14 cellular contexts compared by ENCODE assay signal in genomic region chr4:10684631-10685030, GRCh38. TPM values are rescaled to one million over a fixed set of nuclear protein-coding genes. Genes with fewer than 3 reads are reported as not detected.
DNase-seq lines count a peak whose midpoint lies in the region; ATAC-seq and TF ChIP-seq lines count a peak whose summit lies in the region.
"Had no signal": no experiment of that assay in that cellular context is flagged by ENCODE, and none has a peak within 500 bp of the region (broad histone marks: within the 10 kb centered on the region; RNA-seq: fewer than 3 reads in every experiment).

A gene with protein sequence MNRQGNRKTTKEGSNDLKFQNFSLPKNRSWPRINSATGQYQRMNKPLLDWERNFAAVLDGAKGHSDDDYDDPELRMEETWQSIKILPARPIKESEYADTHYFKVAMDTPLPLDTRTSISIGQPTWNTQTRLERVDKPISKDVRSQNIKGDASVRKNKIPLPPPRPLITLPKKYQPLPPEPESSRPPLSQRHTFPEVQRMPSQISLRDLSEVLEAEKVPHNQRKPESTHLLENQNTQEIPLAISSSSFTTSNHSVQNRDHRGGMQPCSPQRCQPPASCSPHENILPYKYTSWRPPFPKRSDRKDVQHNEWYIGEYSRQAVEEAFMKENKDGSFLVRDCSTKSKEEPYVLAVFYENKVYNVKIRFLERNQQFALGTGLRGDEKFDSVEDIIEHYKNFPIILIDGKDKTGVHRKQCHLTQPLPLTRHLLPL (minus strand): TSS chr4:10684768. CDS start chr4:10667869, 16,899 bp downstream.

- H3K9me3 ChIP-seq in upper lobe of right lung: no peaks in the 10 kb centered on the region
- H3K9me3 ChIP-seq: spleen had no signal

- H3K27me3 ChIP-seq in upper lobe of right lung: no peaks in the 10 kb centered on the region
- H3K27me3 ChIP-seq: spleen had no signal

- H3K4me3 ChIP-seq in upper lobe of right lung (no peak within 1 kb of the TSS), foreskin fibroblast (ENCODE audit: low read depth in 1 of 2, low read length in 2 of 2) (no peak within 1 kb of the TSS)

- H3K27ac ChIP-seq in upper lobe of right lung: no peak within 1 kb of the TSS

- peak; percentile 87 for DNase-seq in SKM-1 treated with dmso at 0.1 percent for 144 hours (lab: John Stamatoyannopoulos, UW; ENCODE audit: unreplicated experiment)
- no peak for DNase-seq in upper lobe of right lung
- DNase-seq in activated T-cell treated with anti-CD3 and anti-CD28 coated beads, Interleukin-2, amount 50 U/mL, for 1 hour: no peak
- no peak for DNase-seq in foreskin fibroblast
- DNase-seq in activated CD4-positive, CD25-positive, alpha-beta regulatory T cell (lab: John Stamatoyannopoulos, UW): no peak
- DNase-seq: mammary epithelial cell, NCI-H524, spleen, substantia nigra had no signal

- intact Hi-C loops in upper lobe of right lung (cut with DNase I): no loop called here

- no peaks in the 10 kb centered on the region for H3K4me1 ChIP-seq in upper lobe of right lung

- TF ChIP-seq CTCF in upper lobe of right lung (IDR thresholded peaks at IDR 0.05): no peak
- TF ChIP-seq CTCF in foreskin fibroblast (IDR thresholded peaks at IDR 0.05; ENCODE audit: low read depth, low read length): no peak

- H3K36me3 ChIP-seq in upper lobe of right lung: no peaks in the 10 kb centered on the region
- H3K36me3 ChIP-seq: spleen had no signal

- peak; percentile 91 for ATAC-seq in GM18508 (IDR thresholded peaks at IDR 0.05; ENCODE audit: insufficient read depth, unreplicated experiment)
- ATAC-seq in GM21367 (IDR thresholded peaks at IDR 0.05; ENCODE audit: unreplicated experiment): peak; percentile 88
- ATAC-seq in HG03095 (IDR thresholded peaks at IDR 0.05; ENCODE audit: unreplicated experiment): peak; percentile 77
- no peak for ATAC-seq in upper lobe of right lung

RNA-seq across cellular contexts. Expression of the gene that starts here (rescaled TPM):
- total RNA-seq in upper lobe of right lung: 0.35 TPM
- total RNA-seq: fibroblast of lung, HT-29, mammary epithelial cell had no signal
